ENCODE assay signal across 18 cellular contexts in the genomic region with DNA sequence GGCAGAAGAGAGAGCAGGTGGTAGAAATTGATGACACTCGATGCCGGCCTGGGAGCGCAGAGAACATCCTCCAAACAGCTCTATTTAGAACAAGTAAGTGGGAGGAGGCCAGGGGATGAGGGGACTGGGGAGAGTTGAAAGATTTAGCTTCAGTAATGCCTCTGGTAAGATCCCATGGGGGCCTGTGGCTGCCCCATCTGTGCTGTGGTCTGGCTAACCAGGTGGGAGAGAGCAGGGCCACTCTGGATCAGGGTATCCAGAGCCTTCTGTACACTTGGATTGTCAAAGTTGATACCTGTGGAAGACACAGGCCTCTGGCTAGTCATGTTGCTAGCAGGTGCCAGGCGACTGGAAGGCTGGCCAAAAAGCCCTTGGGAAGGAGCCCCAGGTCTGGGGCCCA. TPM values are rescaled to one million over a fixed set of nuclear protein-coding genes. Genes with fewer than 3 reads are reported as not detected.
DNase-seq lines count a peak whose midpoint lies in the region; ATAC-seq and TF ChIP-seq lines count a peak whose summit lies in the region.
"Had no signal": no experiment of that assay in that cellular context is flagged by ENCODE, and none has a peak within 500 bp of the region (broad histone marks: within the 10 kb centered on the region; RNA-seq: fewer than 3 reads in every experiment).

No MANE protein-coding gene starts in this region.

- H3K27me3 Mint-ChIP-seq in CD8-positive, alpha-beta T cell (ENCODE audit: low read depth), result peaks cover 12% of the 10 kb centered on the region
- H3K27me3 Mint-ChIP-seq in activated CD8-positive, alpha-beta T cell treated with anti-CD3 and anti-CD28 coated beads for 36 hours, result peaks cover 16% of the 10 kb centered on the region

- no peak for TF ChIP-seq CTCF in CD8-positive, alpha-beta T cell (IDR thresholded peaks at IDR 0.05)
- no peak for TF ChIP-seq CTCF in lung (IDR thresholded peaks at IDR 0.05; ENCODE audit: control extremely low read depth, extremely low read depth)
- no peak for TF ChIP-seq CTCF in activated CD8-positive, alpha-beta T cell treated with anti-CD3 and anti-CD28 coated beads for 36 hours (IDR thresholded peaks at IDR 0.05)

- peaks cover 92% of the 10 kb centered on the region for H3K36me3 ChIP-seq in BLaER1
- peaks cover 56% of the 10 kb centered on the region for H3K36me3 ChIP-seq in CD8-positive, alpha-beta T cell (ENCODE audit: insufficient read depth, low read length)
- H3K36me3 ChIP-seq in lung (ENCODE audit: control insufficient read depth in 2 of 2, insufficient read depth in 2 of 2, low read length in 2 of 2), result peaks cover 51 to 62% of the 10 kb centered on the region in 2 donors

- H3K9me3 ChIP-seq in BLaER1, result no peaks in the 10 kb centered on the region
- no peaks in the 10 kb centered on the region for H3K9me3 ChIP-seq in CD8-positive, alpha-beta T cell (ENCODE audit: low read length)
- H3K9me3 ChIP-seq in lung (ENCODE audit: control insufficient read depth in 2 of 2, insufficient read depth in 1 of 2, low read length in 1 of 2), result peaks cover 0 to 2% of the 10 kb centered on the region in 2 donors

- CTCF ChIA-PET in CD8-positive, alpha-beta T cell (lab: Charles Lee), result interaction anchor here (0.6 kb wide), 1 partner anchor 292 kb away, joined by 3 read pairs; no protein-coding TSS in a partner anchor
- CTCF ChIA-PET in activated CD8-positive, alpha-beta T cell treated with anti-CD3 and anti-CD28 coated beads for 36 hours (lab: Charles Lee), result interaction anchor here (2.3 kb wide), 1 partner anchor 50 kb away, joined by 8 read pairs; no protein-coding TSS in a partner anchor

- no peak overlapping the region; the same call in 1 of the 2 replicates for H3K9ac ChIP-seq in BLaER1

- H3K4me2 ChIP-seq in BLaER1, result peak overlapping the region; percentile 65
- H3K4me2 ChIP-seq: GM23338 had no signal

- no peaks in the 10 kb centered on the region for H3K9me3 Mint-ChIP-seq in CD8-positive, alpha-beta T cell
- no peaks in the 10 kb centered on the region for H3K9me3 Mint-ChIP-seq in activated CD8-positive, alpha-beta T cell treated with anti-CD3 and anti-CD28 coated beads for 36 hours
- H3K9me3 Mint-ChIP-seq: CD8-positive, alpha-beta memory T cell; GM23338 had no signal

- H3K36me3 Mint-ChIP-seq in CD8-positive, alpha-beta T cell, result peaks cover 74% of the 10 kb centered on the region
- H3K36me3 Mint-ChIP-seq in activated CD8-positive, alpha-beta T cell treated with anti-CD3 and anti-CD28 coated beads for 36 hours (ENCODE audit: low read depth), result peaks cover 71% of the 10 kb centered on the region

- no peak for ATAC-seq in CD8-positive, alpha-beta T cell
- ATAC-seq in lung (ENCODE audit: insufficient read depth, low FRiP score) (no peak), Right ventricle myocardium inferior (no peak), GM21367 (IDR thresholded peaks at IDR 0.05; ENCODE audit: unreplicated experiment) (no peak)
- no peak for ATAC-seq in activated CD8-positive, alpha-beta T cell treated with anti-CD3 and anti-CD28 coated beads for 36 hours
- ATAC-seq: GM23338 had no signal

- peaks cover 100% of the 10 kb centered on the region for H4K20me1 ChIP-seq in BLaER1

- H3K27ac ChIP-seq in BLaER1, result no peak overlapping the region
- no peak overlapping the region for H3K27ac ChIP-seq in CD8-positive, alpha-beta T cell (ENCODE audit: low read depth, low read length)
- no peak overlapping the region for H3K27ac ChIP-seq in lung (ENCODE audit: low read depth in 1 of 2, low read length in 1 of 2)

- H3K4me1 ChIP-seq in BLaER1, result peaks cover 29% of the 10 kb centered on the region
- peaks cover 34% of the 10 kb centered on the region for H3K4me1 ChIP-seq in CD8-positive, alpha-beta T cell (ENCODE audit: insufficient read depth, low read length)
- H3K4me1 ChIP-seq in lung (ENCODE audit: control insufficient read depth in 2 of 2, insufficient read depth in 2 of 2, low read length in 2 of 2), result peaks cover 8 to 21% of the 10 kb centered on the region in 2 donors

- H3K4me1 Mint-ChIP-seq in CD8-positive, alpha-beta T cell (ENCODE audit: low read depth), result peaks cover 48% of the 10 kb centered on the region
- peaks cover 62% of the 10 kb centered on the region for H3K4me1 Mint-ChIP-seq in activated CD8-positive, alpha-beta T cell treated with anti-CD3 and anti-CD28 coated beads for 36 hours (ENCODE audit: low read depth)

- peak overlapping the region; percentile 52 for H3K27ac Mint-ChIP-seq in CD8-positive, alpha-beta T cell
- H3K27ac Mint-ChIP-seq in activated CD8-positive, alpha-beta T cell treated with anti-CD3 and anti-CD28 coated beads for 36 hours, result no peak overlapping the region
- H3K27ac Mint-ChIP-seq: GM23338 had no signal

- POLR2A ChIA-PET in CD8-positive, alpha-beta T cell (lab: Charles Lee), result no interaction called here
- POLR2A ChIA-PET in activated CD8-positive, alpha-beta T cell treated with anti-CD3 and anti-CD28 coated beads for 36 hours (lab: Charles Lee), result interaction anchor here (1.4 kb wide), 1 partner anchor 22 kb away, joined by 4 read pairs; no protein-coding TSS in a partner anchor

- no peak for DNase-seq in CD8-positive, alpha-beta T cell
- peak; percentile 42 for DNase-seq in cerebellar cortex (ENCODE audit: low spot score)
- peak; percentile 26 for DNase-seq in lung (ENCODE audit: low spot score)
- no peak for DNase-seq in Right ventricle myocardium inferior (ENCODE audit: missing footprints)
- no peak for DNase-seq in NCI-H2107 treated with DMSO at 0.1 percent for 48 hours (lab: John Stamatoyannopoulos, UW; ENCODE audit: unreplicated experiment)
- no peak for DNase-seq in activated CD8-positive, alpha-beta T cell treated with anti-CD3 and anti-CD28 coated beads for 36 hours
- DNase-seq: ACHN; CD8-positive, alpha-beta memory T cell; DMS153; MV-4-11; NCI-H1436; NCI-H2029 treated with DMSO at 0.1 percent for 48 hours; NCI-H2227 treated with DMSO at 0.1 percent for 48 hours; NCI-H524 treated with DMSO at 0.1 percent for 48 hours had no signal

- no peak overlapping the region for H3K4me3 Mint-ChIP-seq in CD8-positive, alpha-beta T cell
- no peak overlapping the region for H3K4me3 Mint-ChIP-seq in activated CD8-positive, alpha-beta T cell treated with anti-CD3 and anti-CD28 coated beads for 36 hours
- H3K4me3 Mint-ChIP-seq: GM23338 had no signal

- intact Hi-C loops in CD8-positive, alpha-beta T cell (cut with DNase I, micrococcal nuclease), result no loop called here
- intact Hi-C loops in Right ventricle myocardium inferior (cut with DNase I), result no loop called here
- intact Hi-C loops in activated CD8-positive, alpha-beta T cell treated with anti-CD3 and anti-CD28 coated beads for 36 hours (cut with micrococcal nuclease), result loop anchor here (5.0 kb wide), 1 partner anchor 40 kb away; no protein-coding TSS in a partner anchor

- H3K4me3 ChIP-seq in BLaER1 (no peak overlapping the region), lung (no peak overlapping the region)
- no peak overlapping the region for H3K4me3 ChIP-seq in CD8-positive, alpha-beta T cell (ENCODE audit: low read depth, low read length)
- H3K4me3 ChIP-seq: GM23338 had no signal

- H3K27me3 ChIP-seq in BLaER1, result no peaks in the 10 kb centered on the region
- H3K27me3 ChIP-seq in CD8-positive, alpha-beta T cell (ENCODE audit: insufficient read depth, low read length), result peaks cover 5% of the 10 kb centered on the region
- H3K27me3 ChIP-seq in lung (ENCODE audit: control insufficient read depth, insufficient read depth), result no peaks in the 10 kb centered on the region

- 93 to 99% methylated on average over 4 of the region's 4 CpGs for WGBS in lung, 2 donors

RNA-seq across cellular contexts. Expression of gene NCOA5, which starts 27.6 kb away (rescaled TPM):
- total RNA-seq in CD8-positive, alpha-beta T cell, result 10 to 100 TPM in 1 of 2 experiments, 1 to 10 TPM in 1; 9.6 to 11.7 TPM
- total RNA-seq in lung (10 to 100 TPM; 15.3 to 24.2 TPM), Right ventricle myocardium inferior (19.4 TPM)
- polyA plus RNA-seq in lung, result 10 to 100 TPM; 11.1 to 14.9 TPM
- total RNA-seq in activated CD8-positive, alpha-beta T cell treated with anti-CD3 and anti-CD28 coated beads for 36 hours, result 10 to 100 TPM; 13.1 to 16.8 TPM

RNA-seq across cellular contexts. Expression of gene SLC12A5, which starts 33.1 kb away (rescaled TPM):
- 1 to 10 TPM; 1.1 to 1.4 TPM for total RNA-seq in CD8-positive, alpha-beta T cell
- total RNA-seq in lung (under 1 TPM in 1 of 2 donors, not detected in 1; 0.52 TPM), Right ventricle myocardium inferior (not detected)
- polyA plus RNA-seq in lung, result not detected
- total RNA-seq in activated CD8-positive, alpha-beta T cell treated with anti-CD3 and anti-CD28 coated beads for 36 hours, result under 1 TPM in 1 of 2 experiments, not detected in 1; 0.43 TPM
- total RNA-seq: CD8-positive, alpha-beta memory T cell had no signal
- polyA plus RNA-seq: CD8-positive, alpha-beta memory T cell had no signal

RNA-seq across cellular contexts. Expression of gene MMP9, which starts 53.4 kb away (rescaled TPM):
- total RNA-seq in CD8-positive, alpha-beta T cell, result 1 to 10 TPM; 7.1 to 8.8 TPM
- 10 to 100 TPM; 31.1 to 35.0 TPM for total RNA-seq in lung
- polyA plus RNA-seq in lung, result 10 to 100 TPM in 1 of 2 donors, 1 to 10 TPM in 1; 3.1 to 47.7 TPM
- total RNA-seq in Right ventricle myocardium inferior, result 1.1 TPM
- total RNA-seq in activated CD8-positive, alpha-beta T cell treated with anti-CD3 and anti-CD28 coated beads for 36 hours, result under 1 TPM in 1 of 2 experiments, not detected in 1; 0.11 TPM
- total RNA-seq: OCI-LY7 had no signal
- polyA plus RNA-seq: CD8-positive, alpha-beta memory T cell had no signal

RNA-seq across cellular contexts. Expression of gene CD40, which starts 56.0 kb away (rescaled TPM):
- total RNA-seq in CD8-positive, alpha-beta T cell, result 1 to 10 TPM; 2.9 to 3.2 TPM
- total RNA-seq in lung (10 to 100 TPM; 20.4 to 28.1 TPM), Right ventricle myocardium inferior (8.0 TPM)
- 10 to 100 TPM; 28.7 to 55.0 TPM for polyA plus RNA-seq in lung
- 1 to 10 TPM; 3.3 to 3.5 TPM for total RNA-seq in activated CD8-positive, alpha-beta T cell treated with anti-CD3 and anti-CD28 coated beads for 36 hours

Comparison
In these comparisons a context has a peak if more than half of its experiments do, and no peak if none do; other contexts are left out.
1. DNase-seq: peak in cerebellar cortex (single experiment) and lung (single experiment); none in CD8-positive, alpha-beta T cell (0 of 7), Right ventricle myocardium inferior (single experiment), NCI-H2107 treated with DMSO at 0.1 percent for 48 hours (single experiment) and activated CD8-positive, alpha-beta T cell treated with anti-CD3 and anti-CD28 coated beads for 36 hours (single experiment).